24 cellular contexts compared by ENCODE assay signal in the genomic region with DNA sequence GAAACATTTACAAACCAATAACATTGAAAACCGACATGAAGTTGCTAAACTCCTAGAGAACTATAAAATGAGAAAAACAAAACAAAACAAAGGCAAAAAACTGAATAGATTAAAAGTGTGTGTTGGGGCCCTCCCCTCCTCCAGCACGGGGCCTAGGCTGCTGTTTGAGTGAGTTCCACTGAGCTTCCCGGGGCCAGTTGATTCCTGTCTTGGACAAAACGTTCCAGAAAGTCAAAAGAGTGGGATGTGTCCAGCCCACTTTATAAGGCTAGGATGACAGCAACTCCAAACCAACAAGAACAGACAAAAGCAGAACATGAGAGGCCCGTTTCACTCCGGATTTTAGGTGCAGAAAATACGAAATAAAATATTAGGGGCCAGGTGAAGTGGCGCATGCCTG. TPM values are rescaled to one million over a fixed set of nuclear protein-coding genes. Genes with fewer than 3 reads are reported as not detected.
DNase-seq lines count a peak whose midpoint lies in the region; TF ChIP-seq lines count a peak whose summit lies in the region.
"Had no signal": no experiment of that assay in that cellular context is flagged by ENCODE, and none has a peak within 500 bp of the region (broad histone marks: within the 10 kb centered on the region; RNA-seq: fewer than 3 reads in every experiment).

No MANE protein-coding gene starts in this region.

- H3K27ac ChIP-seq in sigmoid colon = peak overlapping the region in 3 of 4 donors; percentile 20 to 38 (median 36)
- H3K27ac ChIP-seq: BLaER1 had no signal

- TF ChIP-seq CTCF in sigmoid colon (IDR thresholded peaks at IDR 0.05) = no peak

- no peak for TF ChIP-seq EP300 in sigmoid colon (IDR thresholded peaks at IDR 0.05)

- 76% methylated on average over 8 of the region's 8 CpGs for WGBS in sigmoid colon, 2 donors

- peaks cover 2% of the 10 kb centered on the region; the same call in 1 of the 2 replicates for H3K9me3 ChIP-seq in HAP-1
- no peaks in the 10 kb centered on the region for H3K9me3 ChIP-seq in sigmoid colon

- TF ChIP-seq POLR2A in sigmoid colon (IDR thresholded peaks at IDR 0.05) = no peak

- no peak overlapping the region for H3K4me3 ChIP-seq in HAP-1
- H3K4me3 ChIP-seq in sigmoid colon = no peak overlapping the region
- H3K4me3 ChIP-seq: BLaER1, MG63 had no signal

- H3K36me3 ChIP-seq in HAP-1 (replicated peaks) (no peaks in the 10 kb centered on the region), sigmoid colon (no peaks in the 10 kb centered on the region)
- H3K36me3 ChIP-seq: BLaER1, MG63 had no signal

- DNase-seq in HAP-1 (ENCODE audit: low spot score in 2 of 2) = peak; percentile 17 to 63
- peak; percentile 40 for DNase-seq in dermis blood vessel endothelial cell
- DNase-seq in left kidney (ENCODE audit: low read depth, low spot score) = peak; percentile 60
- no peak for DNase-seq in sigmoid colon
- no peak for DNase-seq in NCI-H1417 treated with DMSO at 0.1 percent for 48 hours (lab: John Stamatoyannopoulos, UW)
- DNase-seq in ureter (ENCODE audit: low spot score) = no peak
- DNase-seq in T-helper 2 cell = no peak
- DNase-seq in NCI-H1694 treated with DMSO at 0.1 percent for 48 hours (lab: John Stamatoyannopoulos, UW) = no peak
- DNase-seq: activated CD4-positive, alpha-beta T cell treated with anti-CD3 and anti-CD28 coated beads for 4 hours; activated T-cell treated with anti-CD3 and anti-CD28 coated beads for 4 hours; COR-L47; H7; head of caudate nucleus; KBM-7; MG63; NCI-H1436; NCI-H446; NCI-H82; retina; trophoblast cell had no signal

- no peaks in the 10 kb centered on the region for H3K27me3 ChIP-seq in HAP-1 (ENCODE audit: low read depth)
- no peaks in the 10 kb centered on the region for H3K27me3 ChIP-seq in sigmoid colon
- H3K27me3 ChIP-seq: BLaER1, MG63 had no signal

- H3K4me1 ChIP-seq in HAP-1 (peaks cover 20% of the 10 kb centered on the region), sigmoid colon (peaks cover 0 to 35% (median 21%) of the 10 kb centered on the region in 4 donors)

- in situ Hi-C loops in HAP-1 (cut with MboI; ENCODE audit: low sequenced_read_pairs) = no loop called here

- intact Hi-C loops in sigmoid colon (cut with DNase I) = no loop called here

RNA-seq across cellular contexts. Expression of a gene that starts 11.6 kb away (rescaled TPM):
- total RNA-seq in dermis blood vessel endothelial cell (39.3 and 69.2 TPM in 2 replicates), sigmoid colon (10 to 100 TPM; 45.1 to 61.2 (median 48.9) TPM), ureter (170 TPM)
- polyA plus RNA-seq in sigmoid colon = 100 to 1,000 TPM in 1 of 3 donors, 10 to 100 TPM in 2; 55.9 to 142 (median 86.2) TPM

RNA-seq across cellular contexts. Expression of a gene that starts 32.3 kb away (rescaled TPM):
- total RNA-seq in dermis blood vessel endothelial cell = not detected in 2 replicates
- 1 to 10 TPM in 2 of 4 donors, not detected in 2; 2.8 to 4.3 TPM for total RNA-seq in sigmoid colon
- 10 to 100 TPM in 1 of 3 donors, 1 to 10 TPM in 1, under 1 TPM in 1; 0.60 to 38.3 (median 4.6) TPM for polyA plus RNA-seq in sigmoid colon
- total RNA-seq in ureter = 3.4 TPM
- total RNA-seq: HT1080, kidney epithelial cell, OCI-LY7 had no signal

RNA-seq across cellular contexts. Expression of a gene that starts 48.4 kb away (rescaled TPM):
- total RNA-seq in dermis blood vessel endothelial cell (3.6 and 7.5 TPM in 2 replicates), sigmoid colon (10 to 100 TPM in 2 of 4 donors, 1 to 10 TPM in 2; 8.4 to 56.9 (median 10.5) TPM), ureter (12.6 TPM)
- 100 to 1,000 TPM in 1 of 3 donors, 10 to 100 TPM in 2; 64.3 to 105 (median 80.8) TPM for polyA plus RNA-seq in sigmoid colon
- total RNA-seq: kidney epithelial cell, OCI-LY7 had no signal

RNA-seq across cellular contexts. Expression of a gene that starts 56.3 kb away (rescaled TPM):
- 99.4 and 121 TPM in 2 replicates for total RNA-seq in dermis blood vessel endothelial cell
- 10 to 100 TPM in 3 of 4 donors, 1 to 10 TPM in 1; 9.6 to 19.7 (median 11.6) TPM for total RNA-seq in sigmoid colon
- 100 to 1,000 TPM in 1 of 3 donors, 10 to 100 TPM in 2; 10.8 to 140 (median 37.9) TPM for polyA plus RNA-seq in sigmoid colon
- 44.2 TPM for total RNA-seq in ureter

Comparison
In these comparisons a context has a peak if more than half of its experiments do, and no peak if none do; other contexts are left out.
1. DNase-seq: peak in HAP-1 (2 of 2), dermis blood vessel endothelial cell (single experiment) and left kidney (single experiment); none in sigmoid colon (single experiment), NCI-H1417 treated with DMSO at 0.1 percent for 48 hours (single experiment), ureter (single experiment), T-helper 2 cell (0 of 5) and NCI-H1694 treated with DMSO at 0.1 percent for 48 hours (single experiment).